In genomic region chr3:26574766-26575165, GRCh38 we compare ENCODE assay signal across 32 cellular contexts. TPM values are rescaled to one million over a fixed set of nuclear protein-coding genes. Genes with fewer than 3 reads are reported as not detected.
"Had no signal": no experiment of that assay in that cellular context is flagged by ENCODE, and none has a peak within 500 bp of the region (broad histone marks: within the 10 kb centered on the region; RNA-seq: fewer than 3 reads in every experiment).

No MANE protein-coding gene starts in this region.

- H3K27me3 ChIP-seq: ascending aorta, cardiac muscle cell, colonic mucosa, MG63, Peyer's patch, SJSA1 had no signal

- H3K9ac ChIP-seq: SK-N-SH had no signal

- H3K9me3 ChIP-seq: ascending aorta, colonic mucosa, MG63, Peyer's patch, SJSA1, SK-N-SH had no signal

- H3K36me3 ChIP-seq: ascending aorta, cardiac muscle cell, colonic mucosa, MG63, Peyer's patch, SJSA1 had no signal

- H3K4me3 ChIP-seq: ascending aorta, cardiac muscle cell, colonic mucosa, MG63, Peyer's patch, SJSA1 had no signal

- H3K4me1 ChIP-seq: ascending aorta, colonic mucosa, Peyer's patch, SJSA1 had no signal

- H3K4me2 ChIP-seq: SK-N-SH had no signal

- H3K27ac ChIP-seq: ascending aorta, cardiac muscle cell, colonic mucosa, Peyer's patch, SJSA1 had no signal

- ATAC-seq: activated CD8-positive, alpha-beta T cell treated with anti-CD3 and anti-CD28 coated beads, Interleukin-2, amount 10 ng/mL, durations not matched to agents 7 days and 5 days; PC-3 had no signal

- DNase-seq: activated CD4-positive, alpha-beta T cell treated with anti-CD3 and anti-CD28 coated beads, Interleukin-2, amount 10 ng/mL, durations not matched to agents 7 days and 5 days; activated CD4-positive, alpha-beta T cell treated with anti-CD3 and anti-CD28 coated beads, Interleukin-2, amount 50 U/mL, for 48 hours; activated CD8-positive, alpha-beta T cell treated with anti-CD3 and anti-CD28 coated beads, Interleukin-2, amount 10 ng/mL, durations not matched to agents 7 days and 5 days; activated gamma-delta T cell; activated naive CD4-positive, alpha-beta T cell treated with Interleukin-2 at 50 U/mL for 16 hours; activated naive CD8-positive, alpha-beta T cell treated with anti-CD3 and anti-CD28 coated beads, Interleukin-2, amount 10 ng/mL, durations not matched to agents 7 days and 5 days; activated T-cell treated with anti-CD3 and anti-CD28 coated beads, Interleukin-2, amount 50 U/mL, for 24 hours; amygdala; colonic mucosa; Kasumi-1; KG1; MG63; MV-4-11; NCI-H1092; NCI-H1417 treated with DMSO at 0.1 percent for 48 hours; NCI-H1694; NCI-H2029; NCI-H2171 treated with DMSO at 0.1 percent for 48 hours; NCI-H2227 treated with DMSO at 0.1 percent for 48 hours; NCI-H69; NCI-H82; PC-3; Peyer's patch; RPMI8226; SHP77 treated with DMSO at 0.1 percent for 48 hours; SK-N-SH had no signal

RNA-seq across cellular contexts. Expression of gene LRRC3B, which starts 47.8 kb away (rescaled TPM):
- total RNA-seq: activated CD4-positive, alpha-beta T cell treated with anti-CD3 and anti-CD28 coated beads, Interleukin-2, amount 10 ng/mL, durations not matched to agents 7 days and 5 days; activated CD8-positive, alpha-beta T cell treated with anti-CD3 and anti-CD28 coated beads, Interleukin-2, amount 10 ng/mL, durations not matched to agents 7 days and 5 days; activated naive CD8-positive, alpha-beta T cell treated with anti-CD3 and anti-CD28 coated beads, Interleukin-2, amount 10 ng/mL, durations not matched to agents 7 days and 5 days; activated T-helper 2 cell treated with anti-CD3 and anti-CD28 coated beads, Interferon-gamma antibody, Interleukin-2, Interleukin-4, amounts not matched to agents 10 μg/mL and 5 μg/mL and 100 μg/mL, durations not matched to agents 14 hours and 24 hours and 36 hours; ascending aorta; chondrocyte; NCI-H460; PC-3; Peyer's patch; SJSA1 had no signal
